Comparison of ENCODE assay signal across 30 cellular contexts in genomic region chr2:236174608-236175001, GRCh38. TPM values are rescaled to one million over a fixed set of nuclear protein-coding genes. Genes with fewer than 3 reads are reported as not detected.
A peak's percentile ranks its signal among the peaks of the same experiment; 100 is the strongest.
DNase-seq lines count a peak whose midpoint lies in the region; ATAC-seq and TF ChIP-seq lines count a peak whose summit lies in the region.
"Had no signal": no experiment of that assay in that cellular context is flagged by ENCODE, and none has a peak within 500 bp of the region (broad histone marks: within the 10 kb centered on the region; RNA-seq: fewer than 3 reads in every experiment).

No MANE protein-coding gene starts in this region.

- H3K9ac ChIP-seq in HUES6 (ENCODE audit: low read length) = no peak overlapping the region
- H3K9ac ChIP-seq in mesendoderm (ENCODE audit: low read length) = no peak overlapping the region

- H3K27me3 ChIP-seq in HUES6 (ENCODE audit: control insufficient read depth, insufficient read depth, low read length) = peaks cover 88% of the 10 kb centered on the region
- peaks cover 69% of the 10 kb centered on the region for H3K27me3 ChIP-seq in mesendoderm (ENCODE audit: insufficient read depth, low read length, poor library complexity)
- H3K27me3 ChIP-seq in tibial nerve = peaks cover 0 to 100% of the 10 kb centered on the region in 2 donors
- H3K27me3 ChIP-seq: ovary had no signal

- no peak overlapping the region for H3K18ac ChIP-seq in mesendoderm (ENCODE audit: low read length)

- H4K5ac ChIP-seq in mesendoderm (ENCODE audit: low read length) = no peak overlapping the region

- no peak for TF ChIP-seq CTCF in tibial nerve (IDR thresholded peaks at IDR 0.05)

- no peak overlapping the region for H3K23ac ChIP-seq in mesendoderm (ENCODE audit: low read length)

- H4K8ac ChIP-seq in mesendoderm (ENCODE audit: low read depth, low read length) = no peak overlapping the region

- no peak overlapping the region for H2BK15ac ChIP-seq in mesendoderm (replicated peaks; ENCODE audit: low read depth)

- no peak overlapping the region for H2BK5ac ChIP-seq in mesendoderm (ENCODE audit: low read length)

- ATAC-seq in GM21526 (IDR thresholded peaks at IDR 0.05; ENCODE audit: low FRiP score, unreplicated experiment) = no peak
- ATAC-seq: activated T-cell treated with anti-CD3 and anti-CD28 coated beads, Interleukin-2, amount 50 U/mL, for 72 hours; left lobe of liver; naive thymus-derived CD8-positive, alpha-beta T cell had no signal

- H3K56ac ChIP-seq in mesendoderm (ENCODE audit: low read length) = no peak overlapping the region

- no peak for TF ChIP-seq POLR2A in tibial nerve (IDR thresholded peaks at IDR 0.05)

- H3K4me3 ChIP-seq in HUES6 (ENCODE audit: low read depth, low read length) (peak overlapping the region; percentile 86; the same call in 1 of the 2 replicates), mesendoderm (ENCODE audit: low read length) (no peak overlapping the region), tibial nerve (no peak overlapping the region)
- H3K4me3 ChIP-seq: adrenal gland, esophagus muscularis mucosa, ovary, transverse colon had no signal

- no peaks in the 10 kb centered on the region for H3K79me1 ChIP-seq in mesendoderm (ENCODE audit: low read length)

- H3K9me3 ChIP-seq in HUES6 (ENCODE audit: control insufficient read depth, insufficient read depth, low read depth, low read length) = no peaks in the 10 kb centered on the region
- H3K9me3 ChIP-seq in tibial nerve = no peaks in the 10 kb centered on the region
- H3K9me3 ChIP-seq: adrenal gland, esophagus muscularis mucosa, ovary, transverse colon had no signal

- no peak overlapping the region for H2AK5ac ChIP-seq in mesendoderm (ENCODE audit: low read length)

- peaks cover 67% of the 10 kb centered on the region for H3K4me1 ChIP-seq in HUES6 (ENCODE audit: control insufficient read depth, insufficient read depth, low read length)
- H3K4me1 ChIP-seq in mesendoderm (ENCODE audit: control insufficient read depth, low read depth, low read length) = peaks cover 6% of the 10 kb centered on the region
- H3K4me1 ChIP-seq in tibial nerve = peaks cover 0 to 58% (median 23%) of the 10 kb centered on the region in 4 donors

- H2BK120ac ChIP-seq in mesendoderm (ENCODE audit: low read depth, low read length) = no peak overlapping the region

- DNase-seq in cerebellar cortex (ENCODE audit: low spot score) (peak; percentile 50), mesendoderm (peak; percentile 57), DMS 273 (lab: John Stamatoyannopoulos, UW; ENCODE audit: unreplicated experiment) (no peak), tibial nerve (ENCODE audit: low spot score in 2 of 2) (no peak), SHP77 (lab: John Stamatoyannopoulos, UW) (no peak)
- DNase-seq: activated CD4-positive, alpha-beta T cell treated with anti-CD3 and anti-CD28 coated beads, Interleukin-2, amount 10 ng/mL, durations not matched to agents 7 days and 5 days; activated naive CD4-positive, alpha-beta T cell treated with Interleukin-2 at 50 U/mL for 16 hours; activated T-cell treated with anti-CD3 and anti-CD28 coated beads, Interleukin-2, amount 50 U/mL, for 72 hours; adrenal gland; DMS79 treated with DMSO at 0.1 percent for 48 hours; effector memory CD4-positive, alpha-beta T cell; immature natural killer cell; naive thymus-derived CD8-positive, alpha-beta T cell; NCI-H1092 treated with DMSO at 0.1 percent for 48 hours; NCI-H187; NCI-H524; ovary; small intestine; stimulated activated CD4-positive, alpha-beta T cell treated with anti-CD3 and anti-CD28 coated beads, Interleukin-1b, Interleukin-23, amount 100 ng/mL, for 48 hours; stimulated activated CD8-positive, alpha-beta memory T cell treated with anti-CD3 and anti-CD28 coated beads, Interleukin-4, amount 100 ng/mL, for 48 hours; T-helper 9 cell; transverse colon had no signal

- no peak overlapping the region for H3K4ac ChIP-seq in mesendoderm (ENCODE audit: low read depth, low read length)

- WGBS in mesendoderm (ENCODE audit: extremely low coverage, insufficient coverage, low lambda C conversion rate) = no CpG with 5 or more reads among the region's 2 CpGs
- 35% methylated on average over 2 of the region's 2 CpGs for WGBS in tibial nerve, 2 donors

- no peaks in the 10 kb centered on the region for H3K79me2 ChIP-seq in mesendoderm (ENCODE audit: control insufficient read depth, insufficient read depth, low read length)

- H3K27ac ChIP-seq in HUES6 (ENCODE audit: low read depth, low read length) (no peak overlapping the region), mesendoderm (ENCODE audit: low read depth, low read length) (no peak overlapping the region), tibial nerve (no peak overlapping the region)
- H3K27ac ChIP-seq: adrenal gland, C4-2B, esophagus muscularis mucosa, HL-60, ovary, transverse colon had no signal

- H3K4me2 ChIP-seq in mesendoderm (ENCODE audit: low read length) = no peak overlapping the region

- H3K36me3 ChIP-seq in HUES6 (ENCODE audit: control insufficient read depth, insufficient read depth, low read length) (no peaks in the 10 kb centered on the region), mesendoderm (ENCODE audit: control insufficient read depth, insufficient read depth, low read length) (no peaks in the 10 kb centered on the region), tibial nerve (no peaks in the 10 kb centered on the region)
- H3K36me3 ChIP-seq: adrenal gland, esophagus muscularis mucosa, ovary, transverse colon had no signal

- TF ChIP-seq EP300 in tibial nerve (IDR thresholded peaks at IDR 0.05) = no peak

RNA-seq across cellular contexts. Expression of gene GBX2, which starts 6.4 kb away (rescaled TPM):
- 1.2 TPM for polyA plus RNA-seq in mesendoderm (2013, experiment 1 of 2)
- polyA plus RNA-seq in mesendoderm (2013, experiment 2 of 2) = 1.3 TPM
- total RNA-seq in tibial nerve = not detected
- total RNA-seq: activated CD4-positive, alpha-beta T cell treated with anti-CD3 and anti-CD28 coated beads, Interleukin-2, amount 10 ng/mL, durations not matched to agents 7 days and 5 days; activated T-cell treated with anti-CD3 and anti-CD28 coated beads, Interleukin-2, amount 50 U/mL, for 72 hours; adrenal gland; esophagus muscularis mucosa; left lobe of liver; naive thymus-derived CD8-positive, alpha-beta T cell; ovary; renal cortical epithelial cell; transverse colon had no signal
- polyA plus RNA-seq: adrenal gland; IgD-negative memory B cell; immature natural killer cell; naive thymus-derived CD8-positive, alpha-beta T cell; ovary; small intestine had no signal

Comparison
In these comparisons a context has a peak if more than half of its experiments do, and no peak if none do; other contexts are left out.
1. DNase-seq: peak in cerebellar cortex (single experiment) and mesendoderm (single experiment); none in DMS 273 (single experiment), tibial nerve (0 of 2) and SHP77 (0 of 2).